11 cellular contexts compared by ENCODE assay signal in genomic region chr16:24518498-24518897, GRCh38.
"Had no signal": no experiment of that assay in that cellular context is flagged by ENCODE, and none has a peak within 500 bp of the region (broad histone marks: within the 10 kb centered on the region; RNA-seq: fewer than 3 reads in every experiment).

No MANE protein-coding gene starts in this region.

- H3K9ac ChIP-seq: GM23248 had no signal

- H3K4me2 ChIP-seq: GM23338 had no signal

- DNase-seq: GM23248, GOT3, H7, H9, HCEC 1CT, HFFc6 had no signal

- H3K36me3 ChIP-seq: HAP-1 had no signal

- ATAC-seq: GM23338, HCT116 had no signal

- H3K4me1 Mint-ChIP-seq: GM23338 had no signal

- FAIRE-seq: H1, H54 had no signal

- H3K4me1 ChIP-seq: HAP-1 had no signal

- H3K9me3 ChIP-seq: HAP-1 had no signal

- H2AFZ ChIP-seq: GM23248, GM23338 had no signal

- H3K27ac ChIP-seq: GM23248 had no signal

- H3K27ac Mint-ChIP-seq: GM23338, H9, HFFc6 had no signal

- H3K4me3 Mint-ChIP-seq: GM23338, H9, HFFc6 had no signal

- H3K9me3 Mint-ChIP-seq: GM23338, H9, HFFc6 had no signal

- H3K4me3 ChIP-seq: GM23248, GM23338, HAP-1 had no signal
